Comparison of ENCODE assay signal across 8 cellular contexts in genomic region chr14:80941241-80942157, GRCh38. TPM values are rescaled to one million over a fixed set of nuclear protein-coding genes. Genes with fewer than 3 reads are reported as not detected.
DNase-seq lines count a peak whose midpoint lies in the region; ATAC-seq and TF ChIP-seq lines count a peak whose summit lies in the region.

Gene CEP128, minus strand, starts transcription at chr14:80941738.

- peak within 1 kb of the TSS; percentile 58 to 74 for H3K4me3 ChIP-seq in ascending aorta
- H3K4me3 ChIP-seq in right cardiac atrium (ENCODE audit: low read length), result peak within 1 kb of the TSS; percentile 61
- peak within 1 kb of the TSS; percentile 60 to 65 for H3K4me3 ChIP-seq in uterus

- H3K9me3 ChIP-seq in ascending aorta (no peaks in the 10 kb centered on the region), right cardiac atrium (ENCODE audit: control insufficient read depth, low read length) (no peaks in the 10 kb centered on the region), uterus (no peaks in the 10 kb centered on the region)

- peak within 1 kb of the TSS; percentile 85 for H3K27ac Mint-ChIP-seq in T-helper 2 cell treated with Interferon-gamma antibody and Interleukin-4, amounts not matched to agents 5 μg/mL and 100 μg/mL, for 36 hours

- H3K27me3 Mint-ChIP-seq in T-helper 2 cell treated with Interferon-gamma antibody and Interleukin-4, amounts not matched to agents 5 μg/mL and 100 μg/mL, for 36 hours (ENCODE audit: low read depth), result no peaks in the 10 kb centered on the region

- H3K4me1 Mint-ChIP-seq in T-helper 2 cell treated with Interferon-gamma antibody and Interleukin-4, amounts not matched to agents 5 μg/mL and 100 μg/mL, for 36 hours (ENCODE audit: low read depth), result peaks cover 27% of the 10 kb centered on the region

- ATAC-seq in GM18505 (IDR thresholded peaks at IDR 0.05; ENCODE audit: unreplicated experiment) (peak; percentile 99), HG02943 (IDR thresholded peaks at IDR 0.05; ENCODE audit: low read depth, unreplicated experiment) (peak; percentile 99), right cardiac atrium (peak; percentile 100)

- H3K27me3 ChIP-seq in ascending aorta, result no peaks in the 10 kb centered on the region
- no peaks in the 10 kb centered on the region for H3K27me3 ChIP-seq in right cardiac atrium (ENCODE audit: control insufficient read depth, insufficient read depth)
- H3K27me3 ChIP-seq in uterus, result no peaks in the 10 kb centered on the region

- peak within 1 kb of the TSS; percentile 88 for H3K4me3 Mint-ChIP-seq in T-helper 2 cell treated with Interferon-gamma antibody and Interleukin-4, amounts not matched to agents 5 μg/mL and 100 μg/mL, for 36 hours

- intact Hi-C loops in ascending aorta (cut with DNase I), result loop anchor here (5.0 kb wide), 1 partner anchor 281 kb away; the partner anchor contains the start of gene GTF2A1
- intact Hi-C loops in right cardiac atrium (cut with DNase I), result no loop called here
- intact Hi-C loops in uterus (cut with DNase I; ENCODE audit: low total_unique reads), result no loop called here

- H3K36me3 Mint-ChIP-seq in T-helper 2 cell treated with Interferon-gamma antibody and Interleukin-4, amounts not matched to agents 5 μg/mL and 100 μg/mL, for 36 hours (ENCODE audit: low read depth), result no peaks in the 10 kb centered on the region

- DNase-seq in NCI-H187 (lab: John Stamatoyannopoulos, UW) (peak; percentile 95 to 98), ascending aorta (ENCODE audit: low spot score in 2 of 2) (peak; percentile 85 to 98), right cardiac atrium (peak; percentile 96 to 98 (median 97)), pulmonary artery endothelial cell (ENCODE audit: low read depth, low spot score) (peak; percentile 93), uterus (peak; percentile 96)
- DNase-seq in T-helper 2 cell treated with Interferon-gamma antibody and Interleukin-4, amounts not matched to agents 5 μg/mL and 100 μg/mL, for 36 hours (ENCODE audit: low spot score), result peak; percentile 87

- peak; percentile 56 for TF ChIP-seq POLR2A in GM18505 (IDR thresholded peaks at IDR 0.05; ENCODE audit: borderline replicate concordance, extremely low read depth, insufficient read depth, insufficient read length)
- no peak for TF ChIP-seq POLR2A in uterus (IDR thresholded peaks at IDR 0.05)

- peaks cover 3% of the 10 kb centered on the region for H3K9me3 Mint-ChIP-seq in T-helper 2 cell treated with Interferon-gamma antibody and Interleukin-4, amounts not matched to agents 5 μg/mL and 100 μg/mL, for 36 hours

- TF ChIP-seq CTCF in ascending aorta (IDR thresholded peaks at IDR 0.05) (no peak), uterus (IDR thresholded peaks at IDR 0.05) (no peak)

- peaks cover 0 to 4% of the 10 kb centered on the region in 2 donors for H3K4me1 ChIP-seq in ascending aorta
- no peaks in the 10 kb centered on the region for H3K4me1 ChIP-seq in right cardiac atrium (ENCODE audit: control insufficient read depth, insufficient read depth, low read length)
- H3K4me1 ChIP-seq in uterus, result no peaks in the 10 kb centered on the region

- H3K27ac ChIP-seq in ascending aorta, result peak within 1 kb of the TSS in 1 of 2 donors; percentile 8
- H3K27ac ChIP-seq in right cardiac atrium (ENCODE audit: low read length), result no peak within 1 kb of the TSS
- peak within 1 kb of the TSS; percentile 59 to 75 for H3K27ac ChIP-seq in uterus

- 1% methylated on average over 40 of the region's 40 CpGs for WGBS in right cardiac atrium

- H3K36me3 ChIP-seq in ascending aorta, result no peaks in the 10 kb centered on the region
- H3K36me3 ChIP-seq in uterus, result no peaks in the 10 kb centered on the region

RNA-seq across cellular contexts. Expression of gene CEP128, which starts in this region (rescaled TPM):
- total RNA-seq in ascending aorta (3.3 TPM), right cardiac atrium (1 to 10 TPM; 4.4 to 9.2 (median 5.9) TPM), pulmonary artery endothelial cell (4.9 and 7.4 TPM in 2 replicates), uterus (10 to 100 TPM in 2 of 4 donors, 1 to 10 TPM in 2; 1.3 to 29.8 (median 11.9) TPM)
- 1.2 TPM for polyA plus RNA-seq in right cardiac atrium
